Comparison of ENCODE assay signal across 1 cellular context in the genomic region with DNA sequence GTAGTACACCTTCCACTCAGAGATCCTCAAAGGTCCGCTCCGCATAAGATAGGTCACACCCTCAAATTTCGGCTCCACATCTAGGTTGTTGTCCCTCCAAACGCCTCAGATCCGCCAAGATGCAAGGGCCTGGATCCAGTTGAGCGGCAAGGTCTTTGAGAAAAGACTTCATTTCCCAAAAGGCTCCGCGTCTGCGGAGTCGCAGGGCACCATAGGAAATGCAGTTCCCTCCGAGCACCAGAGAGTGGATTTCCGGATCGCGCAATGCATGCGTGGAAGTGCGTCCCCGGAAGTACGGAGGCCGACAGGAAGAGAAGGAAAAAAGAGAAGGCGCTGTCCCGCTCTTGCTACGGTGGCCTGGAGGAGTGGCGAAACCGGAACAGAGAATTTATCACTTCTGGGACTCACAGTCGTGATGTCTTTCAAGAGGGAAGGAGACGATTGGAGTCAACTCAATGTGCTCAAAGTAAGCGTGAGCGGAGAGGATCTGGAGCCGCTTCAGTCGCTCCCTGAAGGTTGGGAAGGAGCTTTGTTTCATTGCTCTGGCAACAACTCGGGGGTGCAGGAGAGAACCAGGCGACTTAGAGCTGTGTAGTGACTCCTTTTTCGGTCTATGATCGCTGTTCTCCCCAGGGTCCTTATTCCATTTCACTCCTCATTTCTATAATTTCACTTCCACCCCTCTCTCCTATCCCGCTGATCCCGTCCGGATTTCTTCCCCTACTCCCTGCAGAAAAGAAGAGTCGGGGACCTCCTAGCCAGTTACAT.
TF ChIP-seq lines count a peak whose summit lies in the region.

A gene with protein sequence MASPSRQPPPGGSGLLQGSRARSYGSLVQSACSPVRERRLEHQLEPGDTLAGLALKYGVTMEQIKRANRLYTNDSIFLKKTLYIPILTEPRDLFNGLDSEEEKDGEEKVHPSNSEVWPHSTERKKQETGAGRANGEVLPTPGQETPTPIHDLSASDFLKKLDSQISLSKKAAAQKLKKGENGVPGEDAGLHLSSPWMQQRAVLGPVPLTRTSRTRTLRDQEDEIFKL (minus strand): TSS at position 165 of the 768 bp plus-strand sequence. CDS start 644 bp downstream, outside the sequence.
Gene SCNM1, plus strand, starts transcription at position 407 of the 768 bp plus-strand sequence. Its CDS starts 9 bp downstream, at position 416.

TF ChIP-seq in H1, 55 proteins besides CTCF, POLR2A, EP300 and RAD21 (continued from another document):
- TF ChIP-seq JUN (IDR thresholded peaks at IDR 0.05; ENCODE audit: low read depth, low read length): no peak
- no peak for TF ChIP-seq JUND (IDR thresholded peaks at IDR 0.05; ENCODE audit: low read length)
- peak; percentile 70; the same call in 1 of the 2 replicates for TF ChIP-seq TAF1 (IDR thresholded peaks at IDR 0.05; ENCODE audit: low read depth, low read length)
- TF ChIP-seq TAF7 (optimal IDR thresholded peaks at IDR 0.05; ENCODE audit: borderline replicate concordance, low read depth, low read length): peak; percentile 68
- TF ChIP-seq GTF2F1 (IDR thresholded peaks at IDR 0.05; ENCODE audit: borderline replicate concordance, low read depth, low read length): peak; percentile 84; the same call in 1 of the 2 replicates
TF ChIP-seq in H1: peak in this region for 24.
